Comparison of ENCODE assay signal across 1 cellular context in genomic region chr9:128127568-128127989, GRCh38.
TF ChIP-seq lines count a peak whose summit lies in the region.

Gene PTGES2 (minus strand): TSS chr9:128127729. CDS start chr9:128127717, 12 bp downstream.

TF ChIP-seq in GM12878, 131 proteins besides CTCF, POLR2A, EP300 and RAD21 (continued from another document):
- TF ChIP-seq ZBTB40 (IDR thresholded peaks at IDR 0.05; ENCODE audit: borderline replicate concordance) (no peak), IKZF1 (conservative IDR thresholded peaks at IDR 0.05) (peak; percentile 84), KLF5 (IDR thresholded peaks at IDR 0.05; ENCODE audit: partially characterized antibody) (peak; percentile 75), BMI1 (IDR thresholded peaks at IDR 0.05; ENCODE audit: borderline replicate concordance) (no peak), GABPA (IDR thresholded peaks at IDR 0.05; ENCODE audit: low read depth) (no peak), FOXK2 (IDR thresholded peaks at IDR 0.05) (no peak)
TF ChIP-seq in GM12878: peak in this region for 33.
